In genomic region chr4:105708376-105709080, GRCh38 we compare ENCODE assay signal across 1 cellular context.
A peak's percentile ranks its signal among the peaks of the same experiment; 100 is the strongest.
TF ChIP-seq lines count a peak whose summit lies in the region.

A gene with protein sequence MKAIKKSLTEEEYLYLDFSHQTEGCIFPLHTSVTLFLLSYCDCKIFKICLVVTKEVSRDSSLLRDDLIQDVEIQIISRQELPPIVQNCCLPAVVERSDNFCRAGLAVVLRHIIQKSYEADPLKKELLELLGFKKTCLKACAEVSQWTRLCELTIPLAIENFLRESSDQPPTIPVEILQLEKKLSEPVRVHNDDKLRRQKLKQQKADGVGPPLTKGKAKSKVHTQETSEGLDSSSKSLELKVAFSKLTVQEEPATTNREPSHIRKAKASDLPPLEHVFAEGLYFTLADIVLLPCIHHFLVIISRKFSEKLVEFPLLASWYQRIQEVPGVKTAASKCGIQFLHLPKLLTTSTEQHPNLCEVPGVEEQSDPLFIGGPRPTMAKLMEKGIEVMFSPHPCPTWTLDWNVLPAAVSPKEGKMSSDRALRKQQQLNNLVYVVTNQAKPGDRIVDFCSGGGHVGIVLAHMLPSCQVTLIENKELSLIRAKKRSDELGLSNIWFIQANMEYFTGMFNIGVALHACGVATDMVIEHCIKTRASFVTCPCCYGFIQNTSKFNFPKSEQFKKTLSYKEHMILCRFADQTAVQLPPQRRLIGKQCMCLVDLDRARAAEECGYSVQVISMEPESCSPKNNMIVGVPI (plus strand): TSS chr4:105708784. CDS start chr4:105717614, 8,830 bp downstream.
A gene with protein sequence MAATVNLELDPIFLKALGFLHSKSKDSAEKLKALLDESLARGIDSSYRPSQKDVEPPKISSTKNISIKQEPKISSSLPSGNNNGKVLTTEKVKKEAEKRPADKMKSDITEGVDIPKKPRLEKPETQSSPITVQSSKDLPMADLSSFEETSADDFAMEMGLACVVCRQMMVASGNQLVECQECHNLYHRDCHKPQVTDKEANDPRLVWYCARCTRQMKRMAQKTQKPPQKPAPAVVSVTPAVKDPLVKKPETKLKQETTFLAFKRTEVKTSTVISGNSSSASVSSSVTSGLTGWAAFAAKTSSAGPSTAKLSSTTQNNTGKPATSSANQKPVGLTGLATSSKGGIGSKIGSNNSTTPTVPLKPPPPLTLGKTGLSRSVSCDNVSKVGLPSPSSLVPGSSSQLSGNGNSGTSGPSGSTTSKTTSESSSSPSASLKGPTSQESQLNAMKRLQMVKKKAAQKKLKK (minus strand): TSS chr4:105708689. CDS start chr4:105700005, 8,684 bp downstream.

TF ChIP-seq in K562, 482 proteins besides CTCF, POLR2A, EP300 and RAD21 (continued from another document and continues in another):
- TF ChIP-seq, protein P1, sequence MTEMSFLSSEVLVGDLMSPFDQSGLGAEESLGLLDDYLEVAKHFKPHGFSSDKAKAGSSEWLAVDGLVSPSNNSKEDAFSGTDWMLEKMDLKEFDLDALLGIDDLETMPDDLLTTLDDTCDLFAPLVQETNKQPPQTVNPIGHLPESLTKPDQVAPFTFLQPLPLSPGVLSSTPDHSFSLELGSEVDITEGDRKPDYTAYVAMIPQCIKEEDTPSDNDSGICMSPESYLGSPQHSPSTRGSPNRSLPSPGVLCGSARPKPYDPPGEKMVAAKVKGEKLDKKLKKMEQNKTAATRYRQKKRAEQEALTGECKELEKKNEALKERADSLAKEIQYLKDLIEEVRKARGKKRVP (CRISPR knock-in tag; IDR thresholded peaks at IDR 0.05) = peak; percentile 57; the same call in 1 of the 2 replicates
- no peak for TF ChIP-seq KLF16 (IDR thresholded peaks at IDR 0.05)
- TF ChIP-seq NFIC (IDR thresholded peaks at IDR 0.05) = peak; percentile 77
- no peak for TF ChIP-seq ZNF551 (CRISPR knock-in tag; IDR thresholded peaks at IDR 0.05)
- TF ChIP-seq DPF2 (IDR thresholded peaks at IDR 0.05) = no peak; the same call in 1 of the 2 replicates
- peak; percentile 94 for TF ChIP-seq TAF7 (tag; IDR thresholded peaks at IDR 0.05)
- TF ChIP-seq HNRNPL (IDR thresholded peaks at IDR 0.05; ENCODE audit: low read depth, low read length) = no peak
- TF ChIP-seq, protein P2, sequence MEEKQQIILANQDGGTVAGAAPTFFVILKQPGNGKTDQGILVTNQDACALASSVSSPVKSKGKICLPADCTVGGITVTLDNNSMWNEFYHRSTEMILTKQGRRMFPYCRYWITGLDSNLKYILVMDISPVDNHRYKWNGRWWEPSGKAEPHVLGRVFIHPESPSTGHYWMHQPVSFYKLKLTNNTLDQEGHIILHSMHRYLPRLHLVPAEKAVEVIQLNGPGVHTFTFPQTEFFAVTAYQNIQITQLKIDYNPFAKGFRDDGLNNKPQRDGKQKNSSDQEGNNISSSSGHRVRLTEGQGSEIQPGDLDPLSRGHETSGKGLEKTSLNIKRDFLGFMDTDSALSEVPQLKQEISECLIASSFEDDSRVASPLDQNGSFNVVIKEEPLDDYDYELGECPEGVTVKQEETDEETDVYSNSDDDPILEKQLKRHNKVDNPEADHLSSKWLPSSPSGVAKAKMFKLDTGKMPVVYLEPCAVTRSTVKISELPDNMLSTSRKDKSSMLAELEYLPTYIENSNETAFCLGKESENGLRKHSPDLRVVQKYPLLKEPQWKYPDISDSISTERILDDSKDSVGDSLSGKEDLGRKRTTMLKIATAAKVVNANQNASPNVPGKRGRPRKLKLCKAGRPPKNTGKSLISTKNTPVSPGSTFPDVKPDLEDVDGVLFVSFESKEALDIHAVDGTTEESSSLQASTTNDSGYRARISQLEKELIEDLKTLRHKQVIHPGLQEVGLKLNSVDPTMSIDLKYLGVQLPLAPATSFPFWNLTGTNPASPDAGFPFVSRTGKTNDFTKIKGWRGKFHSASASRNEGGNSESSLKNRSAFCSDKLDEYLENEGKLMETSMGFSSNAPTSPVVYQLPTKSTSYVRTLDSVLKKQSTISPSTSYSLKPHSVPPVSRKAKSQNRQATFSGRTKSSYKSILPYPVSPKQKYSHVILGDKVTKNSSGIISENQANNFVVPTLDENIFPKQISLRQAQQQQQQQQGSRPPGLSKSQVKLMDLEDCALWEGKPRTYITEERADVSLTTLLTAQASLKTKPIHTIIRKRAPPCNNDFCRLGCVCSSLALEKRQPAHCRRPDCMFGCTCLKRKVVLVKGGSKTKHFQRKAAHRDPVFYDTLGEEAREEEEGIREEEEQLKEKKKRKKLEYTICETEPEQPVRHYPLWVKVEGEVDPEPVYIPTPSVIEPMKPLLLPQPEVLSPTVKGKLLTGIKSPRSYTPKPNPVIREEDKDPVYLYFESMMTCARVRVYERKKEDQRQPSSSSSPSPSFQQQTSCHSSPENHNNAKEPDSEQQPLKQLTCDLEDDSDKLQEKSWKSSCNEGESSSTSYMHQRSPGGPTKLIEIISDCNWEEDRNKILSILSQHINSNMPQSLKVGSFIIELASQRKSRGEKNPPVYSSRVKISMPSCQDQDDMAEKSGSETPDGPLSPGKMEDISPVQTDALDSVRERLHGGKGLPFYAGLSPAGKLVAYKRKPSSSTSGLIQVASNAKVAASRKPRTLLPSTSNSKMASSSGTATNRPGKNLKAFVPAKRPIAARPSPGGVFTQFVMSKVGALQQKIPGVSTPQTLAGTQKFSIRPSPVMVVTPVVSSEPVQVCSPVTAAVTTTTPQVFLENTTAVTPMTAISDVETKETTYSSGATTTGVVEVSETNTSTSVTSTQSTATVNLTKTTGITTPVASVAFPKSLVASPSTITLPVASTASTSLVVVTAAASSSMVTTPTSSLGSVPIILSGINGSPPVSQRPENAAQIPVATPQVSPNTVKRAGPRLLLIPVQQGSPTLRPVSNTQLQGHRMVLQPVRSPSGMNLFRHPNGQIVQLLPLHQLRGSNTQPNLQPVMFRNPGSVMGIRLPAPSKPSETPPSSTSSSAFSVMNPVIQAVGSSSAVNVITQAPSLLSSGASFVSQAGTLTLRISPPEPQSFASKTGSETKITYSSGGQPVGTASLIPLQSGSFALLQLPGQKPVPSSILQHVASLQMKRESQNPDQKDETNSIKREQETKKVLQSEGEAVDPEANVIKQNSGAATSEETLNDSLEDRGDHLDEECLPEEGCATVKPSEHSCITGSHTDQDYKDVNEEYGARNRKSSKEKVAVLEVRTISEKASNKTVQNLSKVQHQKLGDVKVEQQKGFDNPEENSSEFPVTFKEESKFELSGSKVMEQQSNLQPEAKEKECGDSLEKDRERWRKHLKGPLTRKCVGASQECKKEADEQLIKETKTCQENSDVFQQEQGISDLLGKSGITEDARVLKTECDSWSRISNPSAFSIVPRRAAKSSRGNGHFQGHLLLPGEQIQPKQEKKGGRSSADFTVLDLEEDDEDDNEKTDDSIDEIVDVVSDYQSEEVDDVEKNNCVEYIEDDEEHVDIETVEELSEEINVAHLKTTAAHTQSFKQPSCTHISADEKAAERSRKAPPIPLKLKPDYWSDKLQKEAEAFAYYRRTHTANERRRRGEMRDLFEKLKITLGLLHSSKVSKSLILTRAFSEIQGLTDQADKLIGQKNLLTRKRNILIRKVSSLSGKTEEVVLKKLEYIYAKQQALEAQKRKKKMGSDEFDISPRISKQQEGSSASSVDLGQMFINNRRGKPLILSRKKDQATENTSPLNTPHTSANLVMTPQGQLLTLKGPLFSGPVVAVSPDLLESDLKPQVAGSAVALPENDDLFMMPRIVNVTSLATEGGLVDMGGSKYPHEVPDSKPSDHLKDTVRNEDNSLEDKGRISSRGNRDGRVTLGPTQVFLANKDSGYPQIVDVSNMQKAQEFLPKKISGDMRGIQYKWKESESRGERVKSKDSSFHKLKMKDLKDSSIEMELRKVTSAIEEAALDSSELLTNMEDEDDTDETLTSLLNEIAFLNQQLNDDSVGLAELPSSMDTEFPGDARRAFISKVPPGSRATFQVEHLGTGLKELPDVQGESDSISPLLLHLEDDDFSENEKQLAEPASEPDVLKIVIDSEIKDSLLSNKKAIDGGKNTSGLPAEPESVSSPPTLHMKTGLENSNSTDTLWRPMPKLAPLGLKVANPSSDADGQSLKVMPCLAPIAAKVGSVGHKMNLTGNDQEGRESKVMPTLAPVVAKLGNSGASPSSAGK (IDR thresholded peaks at IDR 0.05) = peak; percentile 59; the same call in 1 of the 2 replicates
- peak; percentile 59 for TF ChIP-seq SMAD4 (CRISPR knock-in tag; conservative IDR thresholded peaks at IDR 0.05)
- 0 out of 2 replicates have a peak, but pooled peaks have one; percentile 66 for TF ChIP-seq TCF7 (IDR thresholded peaks at IDR 0.05; ENCODE audit: borderline replicate concordance)
- TF ChIP-seq, protein P3, sequence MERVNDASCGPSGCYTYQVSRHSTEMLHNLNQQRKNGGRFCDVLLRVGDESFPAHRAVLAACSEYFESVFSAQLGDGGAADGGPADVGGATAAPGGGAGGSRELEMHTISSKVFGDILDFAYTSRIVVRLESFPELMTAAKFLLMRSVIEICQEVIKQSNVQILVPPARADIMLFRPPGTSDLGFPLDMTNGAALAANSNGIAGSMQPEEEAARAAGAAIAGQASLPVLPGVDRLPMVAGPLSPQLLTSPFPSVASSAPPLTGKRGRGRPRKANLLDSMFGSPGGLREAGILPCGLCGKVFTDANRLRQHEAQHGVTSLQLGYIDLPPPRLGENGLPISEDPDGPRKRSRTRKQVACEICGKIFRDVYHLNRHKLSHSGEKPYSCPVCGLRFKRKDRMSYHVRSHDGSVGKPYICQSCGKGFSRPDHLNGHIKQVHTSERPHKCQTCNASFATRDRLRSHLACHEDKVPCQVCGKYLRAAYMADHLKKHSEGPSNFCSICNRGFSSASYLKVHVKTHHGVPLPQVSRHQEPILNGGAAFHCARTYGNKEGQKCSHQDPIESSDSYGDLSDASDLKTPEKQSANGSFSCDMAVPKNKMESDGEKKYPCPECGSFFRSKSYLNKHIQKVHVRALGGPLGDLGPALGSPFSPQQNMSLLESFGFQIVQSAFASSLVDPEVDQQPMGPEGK (CRISPR knock-in tag; IDR thresholded peaks at IDR 0.05; ENCODE audit: borderline replicate concordance) = no peak
- TF ChIP-seq, protein P4, sequence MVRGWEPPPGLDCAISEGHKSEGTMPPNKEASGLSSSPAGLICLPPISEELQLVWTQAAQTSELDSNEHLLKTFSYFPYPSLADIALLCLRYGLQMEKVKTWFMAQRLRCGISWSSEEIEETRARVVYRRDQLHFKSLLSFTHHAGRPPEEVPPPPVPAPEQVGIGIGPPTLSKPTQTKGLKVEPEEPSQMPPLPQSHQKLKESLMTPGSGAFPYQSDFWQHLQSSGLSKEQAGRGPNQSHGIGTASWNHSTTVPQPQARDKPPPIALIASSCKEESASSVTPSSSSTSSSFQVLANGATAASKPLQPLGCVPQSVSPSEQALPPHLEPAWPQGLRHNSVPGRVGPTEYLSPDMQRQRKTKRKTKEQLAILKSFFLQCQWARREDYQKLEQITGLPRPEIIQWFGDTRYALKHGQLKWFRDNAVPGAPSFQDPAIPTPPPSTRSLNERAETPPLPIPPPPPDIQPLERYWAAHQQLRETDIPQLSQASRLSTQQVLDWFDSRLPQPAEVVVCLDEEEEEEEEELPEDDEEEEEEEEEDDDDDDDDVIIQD (CRISPR knock-in tag; IDR thresholded peaks at IDR 0.05) = no peak
- peak; percentile 64 for TF ChIP-seq L3MBTL2 (IDR thresholded peaks at IDR 0.05)
- no peak for TF ChIP-seq ZNF518B (CRISPR knock-in tag; IDR thresholded peaks at IDR 0.05)
- peak; percentile 47 for TF ChIP-seq BRD9 (IDR thresholded peaks at IDR 0.05; ENCODE audit: low read depth, partially characterized antibody)
- TF ChIP-seq, protein P5, sequence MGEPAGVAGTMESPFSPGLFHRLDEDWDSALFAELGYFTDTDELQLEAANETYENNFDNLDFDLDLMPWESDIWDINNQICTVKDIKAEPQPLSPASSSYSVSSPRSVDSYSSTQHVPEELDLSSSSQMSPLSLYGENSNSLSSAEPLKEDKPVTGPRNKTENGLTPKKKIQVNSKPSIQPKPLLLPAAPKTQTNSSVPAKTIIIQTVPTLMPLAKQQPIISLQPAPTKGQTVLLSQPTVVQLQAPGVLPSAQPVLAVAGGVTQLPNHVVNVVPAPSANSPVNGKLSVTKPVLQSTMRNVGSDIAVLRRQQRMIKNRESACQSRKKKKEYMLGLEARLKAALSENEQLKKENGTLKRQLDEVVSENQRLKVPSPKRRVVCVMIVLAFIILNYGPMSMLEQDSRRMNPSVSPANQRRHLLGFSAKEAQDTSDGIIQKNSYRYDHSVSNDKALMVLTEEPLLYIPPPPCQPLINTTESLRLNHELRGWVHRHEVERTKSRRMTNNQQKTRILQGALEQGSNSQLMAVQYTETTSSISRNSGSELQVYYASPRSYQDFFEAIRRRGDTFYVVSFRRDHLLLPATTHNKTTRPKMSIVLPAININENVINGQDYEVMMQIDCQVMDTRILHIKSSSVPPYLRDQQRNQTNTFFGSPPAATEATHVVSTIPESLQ (CRISPR knock-in tag; IDR thresholded peaks at IDR 0.05) = 0 out of 2 replicates have a peak, but pooled peaks have one; percentile 7
- peak; percentile 97 for TF ChIP-seq PHF8 (IDR thresholded peaks at IDR 0.05; ENCODE audit: borderline replicate concordance, low read length)
